ENCODE assay signal across 14 cellular contexts in genomic region chr17:3511841-3512511, GRCh38. TPM values are rescaled to one million over a fixed set of nuclear protein-coding genes. Genes with fewer than 3 reads are reported as not detected.
DNase-seq lines count a peak whose midpoint lies in the region; ATAC-seq and TF ChIP-seq lines count a peak whose summit lies in the region.
"Had no signal": no experiment of that assay in that cellular context is flagged by ENCODE, and none has a peak within 500 bp of the region (broad histone marks: within the 10 kb centered on the region; RNA-seq: fewer than 3 reads in every experiment).

No MANE protein-coding gene starts in this region.

- no peak overlapping the region for H3K4me3 Mint-ChIP-seq in activated CD8-positive, alpha-beta T cell treated with anti-CD3 and anti-CD28 coated beads for 36 hours
- no peak overlapping the region for H3K4me3 Mint-ChIP-seq in activated CD8-positive, alpha-beta T cell treated with anti-CD3 and anti-CD28 coated beads, Interleukin-2, amount 10 ng/mL, durations not matched to agents 7 days and 5 days
- no peak overlapping the region for H3K4me3 Mint-ChIP-seq in osteocyte (ENCODE audit: unreplicated experiment)
- no peak overlapping the region for H3K4me3 Mint-ChIP-seq in T-helper 17 cell
- H3K4me3 Mint-ChIP-seq: activated T-helper 1 cell treated with anti-CD3 and anti-CD28 coated beads, Interleukin-12 subunit alpha, Interleukin-12 subunit beta, Interleukin-2, Interleukin-4 antibody, amounts not matched to agents 30 ng/mL and 10 ng/mL and 1 ng/mL, durations not matched to agents 14 hours and 24 hours and 36 hours; endodermal cell; stimulated activated naive CD8-positive, alpha-beta T cell treated with anti-CD3 and anti-CD28 coated beads, Interleukin-15, amount 100 ng/mL, for 72 hours had no signal

- H3K4me1 ChIP-seq in heart left ventricle, result peaks cover 0 to 31% (median 22%) of the 10 kb centered on the region in 12 donors
- H3K4me1 ChIP-seq in uterus, result peaks cover 0 to 5% of the 10 kb centered on the region in 2 donors
- no peaks in the 10 kb centered on the region for H3K4me1 ChIP-seq in A673 (ENCODE audit: insufficient read depth, low read length, poor library complexity, severe bottlenecking)

- CTCF ChIA-PET in activated CD8-positive, alpha-beta T cell treated with anti-CD3 and anti-CD28 coated beads for 36 hours (lab: Charles Lee), result no interaction called here
- CTCF ChIA-PET in activated CD8-positive, alpha-beta T cell treated with anti-CD3 and anti-CD28 coated beads, Interleukin-2, amount 10 ng/mL, durations not matched to agents 7 days and 5 days (lab: Charles Lee), result no interaction called here
- CTCF ChIA-PET in A673 (lab: Charles Lee), result no interaction called here

- DNase-seq in activated CD8-positive, alpha-beta T cell treated with anti-CD3 and anti-CD28 coated beads for 36 hours, result no peak
- no peak for DNase-seq in activated CD8-positive, alpha-beta T cell treated with anti-CD3 and anti-CD28 coated beads, Interleukin-2, amount 10 ng/mL, durations not matched to agents 7 days and 5 days
- DNase-seq in heart left ventricle (no peak), osteocyte (ENCODE audit: extremely low spot score, unreplicated experiment) (peak; percentile 57), uterus (no peak), T-helper 17 cell (no peak), A673 (ENCODE audit: low spot score) (no peak)
- DNase-seq: PC-3; stimulated activated naive CD8-positive, alpha-beta T cell treated with anti-CD3 and anti-CD28 coated beads, Interleukin-15, amount 100 ng/mL, for 72 hours had no signal

- H3K36me3 ChIP-seq in heart left ventricle (no peaks in the 10 kb centered on the region), uterus (no peaks in the 10 kb centered on the region), A673 (ENCODE audit: insufficient read depth, low read length, poor library complexity, severe bottlenecking) (no peaks in the 10 kb centered on the region)

- no peaks in the 10 kb centered on the region for H3K4me1 Mint-ChIP-seq in activated CD8-positive, alpha-beta T cell treated with anti-CD3 and anti-CD28 coated beads for 36 hours (ENCODE audit: low read depth)
- H3K4me1 Mint-ChIP-seq in activated CD8-positive, alpha-beta T cell treated with anti-CD3 and anti-CD28 coated beads, Interleukin-2, amount 10 ng/mL, durations not matched to agents 7 days and 5 days (ENCODE audit: low read depth), result no peaks in the 10 kb centered on the region
- H3K4me1 Mint-ChIP-seq in osteocyte (ENCODE audit: unreplicated experiment), result peaks cover 3% of the 10 kb centered on the region
- no peaks in the 10 kb centered on the region for H3K4me1 Mint-ChIP-seq in T-helper 17 cell
- H3K4me1 Mint-ChIP-seq: endodermal cell; stimulated activated naive CD8-positive, alpha-beta T cell treated with anti-CD3 and anti-CD28 coated beads, Interleukin-15, amount 100 ng/mL, for 72 hours had no signal

- H3K27me3 ChIP-seq in heart left ventricle (no peaks in the 10 kb centered on the region), uterus (no peaks in the 10 kb centered on the region), A673 (replicated peaks; ENCODE audit: insufficient read depth, low read depth, low read length, poor library complexity) (no peaks in the 10 kb centered on the region)

- peak overlapping the region in 8 of 12 donors; percentile 5 to 31 (median 18) for H3K4me3 ChIP-seq in heart left ventricle
- H3K4me3 ChIP-seq in uterus, result no peak overlapping the region
- H3K4me3 ChIP-seq in A673 (ENCODE audit: low read depth, low read length, poor library complexity, severe bottlenecking), result no peak overlapping the region
- H3K4me3 ChIP-seq: K562 had no signal

- intact Hi-C loops in activated CD8-positive, alpha-beta T cell treated with anti-CD3 and anti-CD28 coated beads for 36 hours (cut with micrococcal nuclease), result no loop called here
- intact Hi-C loops in heart left ventricle (cut with DNase I) (loop anchor here in 2 of 10 donors (2.0 kb wide), 2 partner anchors 19 to 23 kb away; no protein-coding TSS in a partner anchor), uterus (cut with DNase I; ENCODE audit: low total_unique reads) (no loop called here), A673 (cut with micrococcal nuclease; ENCODE audit: unreplicated experiment) (no loop called here)

- WGBS in heart left ventricle, 4 donors, result 42 to 48% (median 46%) methylated on average over 8 of the region's 8 CpGs

- peaks cover 5% of the 10 kb centered on the region for H3K27me3 Mint-ChIP-seq in activated CD8-positive, alpha-beta T cell treated with anti-CD3 and anti-CD28 coated beads for 36 hours
- H3K27me3 Mint-ChIP-seq in activated CD8-positive, alpha-beta T cell treated with anti-CD3 and anti-CD28 coated beads, Interleukin-2, amount 10 ng/mL, durations not matched to agents 7 days and 5 days (ENCODE audit: low read depth), result no peaks in the 10 kb centered on the region
- H3K27me3 Mint-ChIP-seq in osteocyte (ENCODE audit: unreplicated experiment) (peaks cover 22% of the 10 kb centered on the region), T-helper 17 cell (peaks cover 21% of the 10 kb centered on the region)
- H3K27me3 Mint-ChIP-seq: stimulated activated naive CD8-positive, alpha-beta T cell treated with anti-CD3 and anti-CD28 coated beads, Interleukin-15, amount 100 ng/mL, for 72 hours had no signal

- ATAC-seq in activated CD8-positive, alpha-beta T cell treated with anti-CD3 and anti-CD28 coated beads for 36 hours, result no peak
- ATAC-seq in activated CD8-positive, alpha-beta T cell treated with anti-CD3 and anti-CD28 coated beads, Interleukin-2, amount 10 ng/mL, durations not matched to agents 7 days and 5 days, result no peak
- ATAC-seq in heart left ventricle (peak in 3 of 4 donors; percentile 21 to 59 (median 50)), T-helper 17 cell (no peak), GM19467 (IDR thresholded peaks at IDR 0.05; ENCODE audit: unreplicated experiment) (no peak)
- ATAC-seq: K562; PC-3; stimulated activated naive CD8-positive, alpha-beta T cell treated with anti-CD3 and anti-CD28 coated beads, Interleukin-15, amount 100 ng/mL, for 72 hours had no signal

- no TSS peak for BruUV-seq in A673 (replicated peaks; lab: Mats Ljungman, UMichigan)

- H3K27ac ChIP-seq in heart left ventricle (peak overlapping the region; percentile 84 to 97 (median 91)), uterus (peak overlapping the region; percentile 66 to 75), A673 (ENCODE audit: low read depth, low read length, poor library complexity, severe bottlenecking) (no peak overlapping the region)
- H3K27ac ChIP-seq: 22Rv1 had no signal

- POLR2A ChIA-PET in activated CD8-positive, alpha-beta T cell treated with anti-CD3 and anti-CD28 coated beads for 36 hours (lab: Charles Lee), result no interaction called here
- POLR2A ChIA-PET in activated CD8-positive, alpha-beta T cell treated with anti-CD3 and anti-CD28 coated beads, Interleukin-2, amount 10 ng/mL, durations not matched to agents 7 days and 5 days (lab: Charles Lee), result no interaction called here
- POLR2A ChIA-PET in A673 (lab: Charles Lee; ENCODE audit: low non-redundant PET), result no interaction called here

- H3K27ac Mint-ChIP-seq in activated CD8-positive, alpha-beta T cell treated with anti-CD3 and anti-CD28 coated beads for 36 hours, result peak overlapping the region; percentile 34
- H3K27ac Mint-ChIP-seq in activated CD8-positive, alpha-beta T cell treated with anti-CD3 and anti-CD28 coated beads, Interleukin-2, amount 10 ng/mL, durations not matched to agents 7 days and 5 days, result no peak overlapping the region
- H3K27ac Mint-ChIP-seq in osteocyte (ENCODE audit: unreplicated experiment), result no peak overlapping the region
- H3K27ac Mint-ChIP-seq in T-helper 17 cell, result no peak overlapping the region
- H3K27ac Mint-ChIP-seq: activated T-helper 1 cell treated with anti-CD3 and anti-CD28 coated beads, Interleukin-12 subunit alpha, Interleukin-12 subunit beta, Interleukin-2, Interleukin-4 antibody, amounts not matched to agents 30 ng/mL and 10 ng/mL and 1 ng/mL, durations not matched to agents 14 hours and 24 hours and 36 hours; endodermal cell; stimulated activated naive CD8-positive, alpha-beta T cell treated with anti-CD3 and anti-CD28 coated beads, Interleukin-15, amount 100 ng/mL, for 72 hours had no signal

- H3K9me3 Mint-ChIP-seq in activated CD8-positive, alpha-beta T cell treated with anti-CD3 and anti-CD28 coated beads for 36 hours, result no peaks in the 10 kb centered on the region
- no peaks in the 10 kb centered on the region for H3K9me3 Mint-ChIP-seq in activated CD8-positive, alpha-beta T cell treated with anti-CD3 and anti-CD28 coated beads, Interleukin-2, amount 10 ng/mL, durations not matched to agents 7 days and 5 days (ENCODE audit: insufficient read depth)
- no peaks in the 10 kb centered on the region for H3K9me3 Mint-ChIP-seq in osteocyte (ENCODE audit: unreplicated experiment)
- H3K9me3 Mint-ChIP-seq: activated T-helper 1 cell treated with anti-CD3 and anti-CD28 coated beads, Interleukin-12 subunit alpha, Interleukin-12 subunit beta, Interleukin-2, Interleukin-4 antibody, amounts not matched to agents 30 ng/mL and 10 ng/mL and 1 ng/mL, durations not matched to agents 14 hours and 24 hours and 36 hours; stimulated activated naive CD8-positive, alpha-beta T cell treated with anti-CD3 and anti-CD28 coated beads, Interleukin-15, amount 100 ng/mL, for 72 hours had no signal

- H3K36me3 Mint-ChIP-seq in activated CD8-positive, alpha-beta T cell treated with anti-CD3 and anti-CD28 coated beads for 36 hours (ENCODE audit: low read depth), result no peaks in the 10 kb centered on the region
- H3K36me3 Mint-ChIP-seq in activated CD8-positive, alpha-beta T cell treated with anti-CD3 and anti-CD28 coated beads, Interleukin-2, amount 10 ng/mL, durations not matched to agents 7 days and 5 days (ENCODE audit: low read depth), result no peaks in the 10 kb centered on the region
- no peaks in the 10 kb centered on the region for H3K36me3 Mint-ChIP-seq in osteocyte (ENCODE audit: unreplicated experiment)
- peaks cover 2% of the 10 kb centered on the region for H3K36me3 Mint-ChIP-seq in T-helper 17 cell (ENCODE audit: low read depth)

- TF ChIP-seq POLR2A in heart left ventricle (IDR thresholded peaks at IDR 0.05) (no peak), uterus (IDR thresholded peaks at IDR 0.05) (no peak)

- no peak for TF ChIP-seq CTCF in activated CD8-positive, alpha-beta T cell treated with anti-CD3 and anti-CD28 coated beads for 36 hours (IDR thresholded peaks at IDR 0.05)
- no peak for TF ChIP-seq CTCF in heart left ventricle (IDR thresholded peaks at IDR 0.05)
- no peak for TF ChIP-seq CTCF in osteocyte (IDR thresholded peaks at IDR 0.05)
- no peak for TF ChIP-seq CTCF in uterus (IDR thresholded peaks at IDR 0.05)
- TF ChIP-seq CTCF in A673 (conservative IDR thresholded peaks at IDR 0.05; ENCODE audit: low read depth, low read length), result no peak

- H3K9me3 ChIP-seq in heart left ventricle (no peaks in the 10 kb centered on the region), uterus (no peaks in the 10 kb centered on the region), T-helper 17 cell (ENCODE audit: control insufficient read depth, low read length, poor library complexity, severe bottlenecking) (no peaks in the 10 kb centered on the region), A673 (ENCODE audit: low read depth, low read length, poor library complexity, severe bottlenecking) (no peaks in the 10 kb centered on the region)

RNA-seq across cellular contexts. Expression of gene ASPA, which starts 36.2 kb away (rescaled TPM):
- not detected for total RNA-seq in activated CD8-positive, alpha-beta T cell treated with anti-CD3 and anti-CD28 coated beads for 36 hours
- total RNA-seq in activated CD8-positive, alpha-beta T cell treated with anti-CD3 and anti-CD28 coated beads, Interleukin-2, amount 10 ng/mL, durations not matched to agents 7 days and 5 days, result not detected
- total RNA-seq in heart left ventricle (1 to 10 TPM in 6 of 9 donors, under 1 TPM in 3; 0.44 to 2.4 (median 1.3) TPM), osteocyte (not detected in 2 replicates), uterus (10 to 100 TPM in 2 of 4 donors, 1 to 10 TPM in 2; 1.3 to 19.4 (median 12.1) TPM), T-helper 17 cell (not detected), A673 (2021) (not detected in 2 replicates)
- polyA plus RNA-seq in heart left ventricle, result under 1 TPM; 0.26 to 0.88 TPM
- total RNA-seq: activated T-helper 1 cell treated with anti-CD3 and anti-CD28 coated beads, Interleukin-12 subunit alpha, Interleukin-12 subunit beta, Interleukin-2, Interleukin-4 antibody, amounts not matched to agents 30 ng/mL and 10 ng/mL and 1 ng/mL, durations not matched to agents 14 hours and 24 hours and 36 hours; endodermal cell; K562; PC-3 had no signal
- polyA plus RNA-seq: K562 had no signal

RNA-seq across cellular contexts. Expression of gene SPATA22, which starts 40.4 kb away (rescaled TPM):
- not detected for total RNA-seq in activated CD8-positive, alpha-beta T cell treated with anti-CD3 and anti-CD28 coated beads for 36 hours
- total RNA-seq in activated CD8-positive, alpha-beta T cell treated with anti-CD3 and anti-CD28 coated beads, Interleukin-2, amount 10 ng/mL, durations not matched to agents 7 days and 5 days, result not detected
- total RNA-seq in heart left ventricle (under 1 TPM in 5 of 9 donors, not detected in 4; 0.16 to 0.72 (median 0.44) TPM), osteocyte (not detected in 2 replicates), uterus (under 1 TPM in 1 of 4 donors, not detected in 3; 0.62 TPM), T-helper 17 cell (under 1 TPM in 1 of 2 donors, not detected in 1; 0.22 TPM), A673 (2021) (not detected in 2 replicates)
- under 1 TPM in 1 of 2 donors, not detected in 1; 0.23 TPM for polyA plus RNA-seq in heart left ventricle
- total RNA-seq: activated T-helper 1 cell treated with anti-CD3 and anti-CD28 coated beads, Interleukin-12 subunit alpha, Interleukin-12 subunit beta, Interleukin-2, Interleukin-4 antibody, amounts not matched to agents 30 ng/mL and 10 ng/mL and 1 ng/mL, durations not matched to agents 14 hours and 24 hours and 36 hours; endodermal cell; PC-3 had no signal

RNA-seq across cellular contexts. Expression of gene TRPV3, which starts 45.6 kb away (rescaled TPM):
- total RNA-seq in activated CD8-positive, alpha-beta T cell treated with anti-CD3 and anti-CD28 coated beads for 36 hours, result under 1 TPM; 0.25 to 0.67 TPM
- total RNA-seq in activated CD8-positive, alpha-beta T cell treated with anti-CD3 and anti-CD28 coated beads, Interleukin-2, amount 10 ng/mL, durations not matched to agents 7 days and 5 days, result under 1 TPM; 0.31 to 0.37 TPM
- 1 to 10 TPM in 4 of 9 donors, under 1 TPM in 4, not detected in 1; 0.25 to 1.7 (median 0.97) TPM for total RNA-seq in heart left ventricle
- polyA plus RNA-seq in heart left ventricle, result under 1 TPM; 0.32 to 0.65 TPM
- 0.08 and 0.50 TPM in 2 replicates for total RNA-seq in osteocyte
- total RNA-seq in uterus, result 1 to 10 TPM in 1 of 4 donors, under 1 TPM in 1, not detected in 2; 0.88 to 1.5 TPM
- under 1 TPM; 0.27 to 0.55 TPM for total RNA-seq in T-helper 17 cell
- 0.13 and 0.24 TPM in 2 replicates for total RNA-seq in A673 (2021)

Comparison
In these comparisons a context has a peak if more than half of its experiments do, and no peak if none do; other contexts are left out.
1. ATAC-seq: peak in heart left ventricle (3 of 4); none in activated CD8-positive, alpha-beta T cell treated with anti-CD3 and anti-CD28 coated beads for 36 hours (single experiment), activated CD8-positive, alpha-beta T cell treated with anti-CD3 and anti-CD28 coated beads, Interleukin-2, amount 10 ng/mL, durations not matched to agents 7 days and 5 days (single experiment), T-helper 17 cell (single experiment) and GM19467 (single experiment).
2. H3K4me3 ChIP-seq: peak in heart left ventricle (8 of 12); none in uterus (0 of 2) and A673 (single experiment).